Comparison of ENCODE assay signal across 9 cellular contexts in the genomic region with DNA sequence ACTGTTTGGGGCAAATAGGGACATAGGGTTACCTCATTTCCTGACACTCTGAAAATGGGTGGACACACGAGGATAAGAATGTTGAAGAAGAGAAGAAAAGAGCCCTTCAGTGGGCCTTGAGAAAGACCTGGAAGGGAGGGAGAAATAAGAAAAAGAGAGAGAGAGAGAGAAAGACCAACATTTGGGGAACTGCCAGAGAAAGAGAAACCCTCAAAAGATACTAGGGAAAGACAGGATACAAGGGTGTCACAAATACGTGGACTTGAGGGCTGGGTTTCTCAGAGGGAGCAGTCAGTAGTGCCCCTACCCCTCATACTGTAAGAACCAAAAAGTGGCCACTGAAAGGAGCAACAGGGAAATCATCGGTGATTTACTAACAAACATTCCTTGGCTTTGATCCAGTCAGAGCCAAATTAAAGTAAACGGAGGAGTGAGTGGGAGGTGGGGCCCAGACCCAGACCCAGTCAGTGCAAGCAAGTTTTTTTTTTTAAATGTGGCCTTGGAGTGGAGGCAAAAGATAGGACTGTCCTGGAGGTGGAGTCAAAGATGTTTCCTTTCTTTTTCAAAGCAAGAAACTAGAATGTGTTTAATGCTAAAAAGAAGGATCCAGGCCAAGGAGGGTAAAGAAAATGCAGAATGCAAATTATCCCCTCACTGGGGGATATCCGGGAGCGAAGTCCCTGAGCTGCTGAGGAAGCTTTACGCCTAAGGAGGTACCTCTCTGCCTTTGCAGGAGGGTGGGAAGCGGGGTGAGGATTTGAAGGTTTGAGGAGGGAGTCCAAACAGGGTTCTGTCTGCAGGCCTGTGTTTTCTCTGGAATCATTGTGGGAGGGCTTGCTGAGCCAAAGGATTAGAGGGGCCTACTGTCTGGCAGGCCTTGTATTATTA.
DNase-seq lines count a peak whose midpoint lies in the region; ATAC-seq and TF ChIP-seq lines count a peak whose summit lies in the region.
"Had no signal": no experiment of that assay in that cellular context is flagged by ENCODE, and none has a peak within 500 bp of the region (broad histone marks: within the 10 kb centered on the region; RNA-seq: fewer than 3 reads in every experiment).

No MANE protein-coding gene starts in this region.

- H3K9ac ChIP-seq in SU-DHL-6 (ENCODE audit: low read length), result peak overlapping the region; percentile 45

- H3K9me3 ChIP-seq in SU-DHL-6 (ENCODE audit: insufficient read depth, low read length) (no peaks in the 10 kb centered on the region), cardiac muscle cell (ENCODE audit: low read depth) (no peaks in the 10 kb centered on the region), psoas muscle (no peaks in the 10 kb centered on the region)
- H3K9me3 ChIP-seq: tibial artery had no signal

- TF ChIP-seq POLR2A in GM18505 (IDR thresholded peaks at IDR 0.05; ENCODE audit: borderline replicate concordance, extremely low read depth, insufficient read depth, insufficient read length), result peak; percentile 41

- no peaks in the 10 kb centered on the region; the same call in 1 of the 2 replicates for H4K20me1 ChIP-seq in SU-DHL-6 (ENCODE audit: low read depth, low read length)

- H3K4me2 ChIP-seq in SU-DHL-6 (ENCODE audit: low read depth, low read length, poor library complexity, severe bottlenecking), result peak overlapping the region; percentile 63

- H3K4me1 ChIP-seq in cardiac muscle cell (ENCODE audit: low read depth), result peaks cover 11% of the 10 kb centered on the region
- no peaks in the 10 kb centered on the region for H3K4me1 ChIP-seq in psoas muscle

- 45 to 48% (median 48%) methylated on average over 8 of the region's 8 CpGs for WGBS in psoas muscle, 3 donors

- H2AFZ ChIP-seq in SU-DHL-6 (ENCODE audit: low read depth, low read length, severe bottlenecking), result no peak overlapping the region

- ATAC-seq in GM18505 (IDR thresholded peaks at IDR 0.05; ENCODE audit: unreplicated experiment), result no peak
- ATAC-seq in psoas muscle, result no peak
- no peak for ATAC-seq in GM18909 (IDR thresholded peaks at IDR 0.05; ENCODE audit: poor library complexity, unreplicated experiment)

- H3F3A ChIP-seq in SU-DHL-6 (ENCODE audit: insufficient read depth), result peaks cover 28% of the 10 kb centered on the region

- H3K79me2 ChIP-seq in SU-DHL-6 (ENCODE audit: insufficient read depth, low read length), result peaks cover 99% of the 10 kb centered on the region

- H3K27me3 ChIP-seq in SU-DHL-6 (ENCODE audit: low read length) (no peaks in the 10 kb centered on the region), cardiac muscle cell (no peaks in the 10 kb centered on the region), psoas muscle (ENCODE audit: insufficient read depth in 3 of 3, low read length in 2 of 3) (no peaks in the 10 kb centered on the region)
- H3K27me3 ChIP-seq: tibial artery had no signal

- intact Hi-C loops in psoas muscle (cut with DNase I), result no loop called here

- H3K27ac ChIP-seq in SU-DHL-6 (ENCODE audit: low read depth, low read length) (peak overlapping the region; percentile 65), cardiac muscle cell (peak overlapping the region; percentile 9), psoas muscle (no peak overlapping the region)
- H3K27ac ChIP-seq: tibial artery had no signal

- H3K36me3 ChIP-seq in SU-DHL-6 (ENCODE audit: low read length), result peaks cover 19% of the 10 kb centered on the region
- no peaks in the 10 kb centered on the region for H3K36me3 ChIP-seq in cardiac muscle cell
- H3K36me3 ChIP-seq in psoas muscle (ENCODE audit: insufficient read depth in 1 of 2, low read depth in 1 of 2), result no peaks in the 10 kb centered on the region
- H3K36me3 ChIP-seq: tibial artery had no signal

- TF ChIP-seq CTCF in SU-DHL-6 (IDR thresholded peaks at IDR 0.05; ENCODE audit: insufficient read depth, low read length, poor library complexity, severe bottlenecking) (no peak), cardiac muscle cell (IDR thresholded peaks at IDR 0.05; ENCODE audit: low read depth, low read length) (no peak), psoas muscle (IDR thresholded peaks at IDR 0.05) (no peak)

- peak overlapping the region; percentile 30 for H3K4me3 ChIP-seq in SU-DHL-6 (ENCODE audit: insufficient read depth, low read length, poor library complexity, severe bottlenecking)
- no peak overlapping the region for H3K4me3 ChIP-seq in cardiac muscle cell
- peak overlapping the region; percentile 28 for H3K4me3 ChIP-seq in psoas muscle
- H3K4me3 ChIP-seq: tibial artery had no signal

- H3K9me2 ChIP-seq in SU-DHL-6 (replicated peaks; ENCODE audit: insufficient read depth, low read length), result no peaks in the 10 kb centered on the region

- DNase-seq in cardiac muscle cell (ENCODE audit: low read depth in 1 of 2, low spot score in 1 of 2) (peak in 1 of 2 donors; percentile 56), psoas muscle (no peak), NCI-H146 treated with DMSO at 0.1 percent for 48 hours (lab: John Stamatoyannopoulos, UW; ENCODE audit: unreplicated experiment) (no peak), NCI-H1694 (lab: John Stamatoyannopoulos, UW) (no peak), amniotic stem cell (lab: John Stamatoyannopoulos, UW) (no peak)
- DNase-seq: tibial artery had no signal
